9 cellular contexts compared by ENCODE assay signal in the genomic region with DNA sequence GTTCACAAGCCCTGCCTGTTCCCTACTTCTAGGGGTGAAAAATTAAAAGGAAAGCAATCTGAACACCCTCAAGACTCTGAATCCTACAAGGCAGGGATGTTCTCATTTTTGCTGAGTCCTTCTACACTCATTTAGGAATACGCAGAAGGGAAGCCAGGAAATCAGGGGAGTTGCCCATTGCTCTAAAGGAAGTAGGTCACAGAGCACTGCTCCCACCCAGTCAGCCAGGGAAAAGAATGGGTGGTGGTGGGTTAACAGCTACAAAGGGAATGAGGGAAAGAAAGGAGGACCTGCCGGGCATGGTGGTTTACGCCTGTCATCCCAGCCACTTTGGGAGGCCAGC. TPM values are rescaled to one million over a fixed set of nuclear protein-coding genes. Genes with fewer than 3 reads are reported as not detected.
A peak's percentile ranks its signal among the peaks of the same experiment; 100 is the strongest.
DNase-seq lines count a peak whose midpoint lies in the region; ATAC-seq, FAIRE-seq and TF ChIP-seq lines count a peak whose summit lies in the region.
"Had no signal": no experiment of that assay in that cellular context is flagged by ENCODE, and none has a peak within 500 bp of the region (broad histone marks: within the 10 kb centered on the region; RNA-seq: fewer than 3 reads in every experiment).

No MANE protein-coding gene starts in this region.

- H3K36me3 Mint-ChIP-seq in T-helper 17 cell (ENCODE audit: low read depth): no peaks in the 10 kb centered on the region

- TF ChIP-seq EP300 in HepG2 (IDR thresholded peaks at IDR 0.05; ENCODE audit: low read depth in 2 of 2, low read length in 2 of 2) (no peak), HepG2 (CRISPR knock-in tag; IDR thresholded peaks at IDR 0.05; ENCODE audit: borderline replicate concordance) (no peak), suprapubic skin (IDR thresholded peaks at IDR 0.05) (no peak)

- 0 out of 6 replicates have a peak overlapping the region, but pooled peaks of 2 of the 3 experiments have one; percentile 43 to 46 for H3K4me3 ChIP-seq in HepG2 (replicated peaks in 1 of 3; ENCODE audit: insufficient read depth in 1 of 3, low read depth in 2 of 3, low read length in 3 of 3)
- H3K4me3 ChIP-seq in suprapubic skin: peak overlapping the region; percentile 31
- no peak overlapping the region for H3K4me3 ChIP-seq in testis

- TF ChIP-seq CTCF in HepG2 (CRISPR knock-in tag; IDR thresholded peaks at IDR 0.05): no peak
- no peak for TF ChIP-seq CTCF in suprapubic skin (IDR thresholded peaks at IDR 0.05)
- TF ChIP-seq CTCF in testis (IDR thresholded peaks at IDR 0.05): no peak

- H3K9me3 ChIP-seq in HepG2 (ENCODE audit: low read length): no peaks in the 10 kb centered on the region
- H3K9me3 ChIP-seq in suprapubic skin: no peaks in the 10 kb centered on the region
- no peaks in the 10 kb centered on the region for H3K9me3 ChIP-seq in testis
- H3K9me3 ChIP-seq in T-helper 17 cell (ENCODE audit: control insufficient read depth, low read length, poor library complexity, severe bottlenecking): no peaks in the 10 kb centered on the region

- no peak overlapping the region for H3K4me3 Mint-ChIP-seq in T-helper 17 cell

- ATAC-seq in HepG2: no peak
- ATAC-seq in T-helper 17 cell: no peak
- no peak for ATAC-seq in HG02970 (IDR thresholded peaks at IDR 0.05; ENCODE audit: low FRiP score, unreplicated experiment)

- in situ Hi-C loops in HepG2 (cut with HindIII; ENCODE audit: extremely low pct_ligation_motif_present, low pct_unique_long_range_greater_than_20kb): loop anchor here (5.0 kb wide), 2 partner anchors 224 to 314 kb away; a partner anchor contains a TSS

- CTCF ChIA-PET in HepG2 (lab: Yijun Ruan, JAX; ENCODE audit: low intra/inter-chr PET ratio, low total read pairs): no interaction called here

- peaks cover 28% of the 10 kb centered on the region for H3K4me1 Mint-ChIP-seq in T-helper 17 cell

- peak overlapping the region; percentile 18; the same call in 1 of the 2 replicates for H3K9ac ChIP-seq in HepG2 (ENCODE audit: insufficient read depth, low read depth, low read length)

- no peak for TF ChIP-seq RAD21 in HepG2 (CRISPR knock-in tag; IDR thresholded peaks at IDR 0.05)

- TF ChIP-seq POLR2A in HepG2 (IDR thresholded peaks at IDR 0.05; ENCODE audit: insufficient read depth in 1 of 2, low read depth in 2 of 2, low read length in 2 of 2) (no peak), suprapubic skin (IDR thresholded peaks at IDR 0.05) (no peak), testis (IDR thresholded peaks at IDR 0.05) (no peak)

- peak overlapping the region; percentile 80 for H3K27ac ChIP-seq in caudate nucleus (ENCODE audit: low read depth, low read length)
- H3K27ac ChIP-seq in HepG2 (ENCODE audit: extremely low read length, insufficient read depth, low read length): no peak overlapping the region
- H3K27ac ChIP-seq in suprapubic skin: peak overlapping the region; percentile 98
- H3K27ac ChIP-seq in testis: peak overlapping the region in 1 of 2 donors; percentile 86

- H4K20me1 ChIP-seq in HepG2 (ENCODE audit: insufficient read depth, low read length): no peaks in the 10 kb centered on the region

- H3K27me3 Mint-ChIP-seq in T-helper 17 cell: peaks cover 29% of the 10 kb centered on the region

- WGBS in HepG2 (ENCODE audit: low lambda C conversion rate): 30% methylated on average over 3 of the region's 3 CpGs
- WGBS in suprapubic skin: 34% methylated on average over 3 of the region's 3 CpGs
- 66 to 67% methylated on average over 3 of the region's 3 CpGs for WGBS in testis, 2 donors

- intact Hi-C loops in HepG2 (cut with micrococcal nuclease; ENCODE audit: unreplicated experiment): no loop called here
- intact Hi-C loops in testis (cut with DNase I; ENCODE audit: low total_unique reads): loop anchor here (5.0 kb wide), 1 partner anchor 74 kb away; no protein-coding TSS in a partner anchor

- H3K27me3 ChIP-seq in HepG2 (ENCODE audit: control insufficient read depth in 1 of 2, insufficient read depth in 2 of 2, low read length in 2 of 2) (no peaks in the 10 kb centered on the region; a peak in 1 of 5 replicates), suprapubic skin (no peaks in the 10 kb centered on the region), testis (no peaks in the 10 kb centered on the region)

- no peak overlapping the region for H3K27ac Mint-ChIP-seq in T-helper 17 cell

- DNase-seq in HT1080 (ENCODE audit: low read depth) (peak; percentile 52), caudate nucleus (lab: John Stamatoyannopoulos, UW) (no peak), HepG2 (ENCODE audit: low spot score) (no peak), suprapubic skin (ENCODE audit: low spot score in 2 of 2) (peak in 1 of 2 donors; percentile 75), testis (no peak), T-helper 17 cell (no peak), retina (no peak)
- DNase-seq: RPMI8226 had no signal

- H3K36me3 ChIP-seq in HepG2 (replicated peaks in 1 of 2; ENCODE audit: control insufficient read depth in 1 of 2, insufficient read depth in 2 of 2, low read length in 2 of 2) (no peaks in the 10 kb centered on the region), suprapubic skin (no peaks in the 10 kb centered on the region), testis (ENCODE audit: low read depth, missing control alignments) (no peaks in the 10 kb centered on the region)

- peaks cover 19% of the 10 kb centered on the region for H3K79me2 ChIP-seq in HepG2 (ENCODE audit: insufficient read depth, low read length)

- H3K4me2 ChIP-seq in HepG2 (ENCODE audit: low read depth, low read length): peak overlapping the region; percentile 85

- POLR2A ChIA-PET in HepG2 (lab: Yijun Ruan, JAX): interaction anchor here (0.9 to 1.7 kb wide), 3 partner anchors 151 to 311 kb away, joined by 3 to 7 read pairs (median 3); a partner anchor contains a TSS

- peaks cover 63% of the 10 kb centered on the region for H3K4me1 ChIP-seq in HepG2 (ENCODE audit: insufficient read depth, low read length)
- peaks cover 69% of the 10 kb centered on the region for H3K4me1 ChIP-seq in suprapubic skin
- peaks cover 17% of the 10 kb centered on the region for H3K4me1 ChIP-seq in testis

- no TSS peak for BruUV-seq in HepG2 (replicated peaks; lab: Mats Ljungman, UMichigan)

- no peak for FAIRE-seq in HepG2 (lab: Jason Lieb, UNC)

- peak overlapping the region; percentile 62 for H2AFZ ChIP-seq in HepG2 (ENCODE audit: low read length)

TF ChIP-seq in HepG2, 621 proteins besides CTCF, POLR2A, EP300 and RAD21 (continues in another document):
- TF ChIP-seq TOPORS (CRISPR knock-in tag; IDR thresholded peaks at IDR 0.05): no peak
- TF ChIP-seq, protein P1, sequence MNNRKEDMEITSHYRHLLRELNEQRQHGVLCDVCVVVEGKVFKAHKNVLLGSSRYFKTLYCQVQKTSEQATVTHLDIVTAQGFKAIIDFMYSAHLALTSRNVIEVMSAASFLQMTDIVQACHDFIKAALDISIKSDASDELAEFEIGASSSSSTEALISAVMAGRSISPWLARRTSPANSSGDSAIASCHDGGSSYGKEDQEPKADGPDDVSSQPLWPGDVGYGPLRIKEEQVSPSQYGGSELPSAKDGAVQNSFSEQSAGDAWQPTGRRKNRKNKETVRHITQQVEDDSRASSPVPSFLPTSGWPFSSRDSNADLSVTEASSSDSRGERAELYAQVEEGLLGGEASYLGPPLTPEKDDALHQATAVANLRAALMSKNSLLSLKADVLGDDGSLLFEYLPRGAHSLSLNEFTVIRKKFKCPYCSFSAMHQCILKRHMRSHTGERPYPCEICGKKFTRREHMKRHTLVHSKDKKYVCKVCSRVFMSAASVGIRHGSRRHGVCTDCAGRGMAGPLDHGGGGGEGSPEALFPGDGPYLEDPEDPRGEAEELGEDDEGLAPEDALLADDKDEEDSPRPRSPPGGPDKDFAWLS (CRISPR knock-in tag; IDR thresholded peaks at IDR 0.05; ENCODE audit: borderline replicate concordance): no peak
- no peak for TF ChIP-seq SALL1 (CRISPR knock-in tag; IDR thresholded peaks at IDR 0.05)
- no peak for TF ChIP-seq ZMAT3 (CRISPR knock-in tag; conservative IDR thresholded peaks at IDR 0.05)
- TF ChIP-seq, protein P2, sequence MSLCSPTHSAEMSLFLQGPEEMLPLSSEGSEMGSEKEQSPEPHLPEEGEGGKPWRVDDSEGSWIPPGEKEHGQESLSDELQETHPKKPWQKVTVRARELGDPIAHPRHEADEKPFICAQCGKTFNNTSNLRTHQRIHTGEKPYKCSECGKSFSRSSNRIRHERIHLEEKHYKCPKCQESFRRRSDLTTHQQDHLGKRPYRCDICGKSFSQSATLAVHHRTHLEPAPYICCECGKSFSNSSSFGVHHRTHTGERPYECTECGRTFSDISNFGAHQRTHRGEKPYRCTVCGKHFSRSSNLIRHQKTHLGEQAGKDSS (CRISPR knock-in tag; IDR thresholded peaks at IDR 0.05; ENCODE audit: borderline replicate concordance, low read depth): no peak
- no peak for TF ChIP-seq TBP (CRISPR knock-in tag; IDR thresholded peaks at IDR 0.05)

RNA-seq across cellular contexts. Expression of a gene that starts 2.4 kb away (rescaled TPM):
- 8.2 and 8.6 TPM in 2 replicates for total RNA-seq in HT1080 (2014; rRNA removed; shearing (Covaris generic))
- polyA plus RNA-seq in HT1080 (2015; cell fraction: cytosol; rRNA removed): 15.0 and 17.1 TPM in 2 replicates
- 25.4 and 26.0 TPM in 2 replicates for polyA plus RNA-seq in HT1080 (2015; cell fraction: nucleus; rRNA removed)
- total RNA-seq in HepG2 (2016; rRNA removed; fragmentation: Illumina TruSeq; extraction: Trizol) (4.1 and 6.1 TPM in 2 replicates), suprapubic skin (10 to 100 TPM; 25.9 to 59.4 (median 49.3) TPM), testis (10 to 100 TPM; 16.3 to 19.4 TPM), T-helper 17 cell (under 1 TPM; 0.45 to 0.91 TPM)
- total RNA-seq in HepG2 (2016; cell fraction: cytosol; rRNA removed; fragmentation: Illumina TruSeq; extraction: Trizol; ENCODE audit: low read depth): 0.79 and 1.0 TPM in 2 replicates
- 3.9 and 7.0 TPM in 2 replicates for total RNA-seq in HepG2 (2016; cell fraction: insoluble cytoplasmic fraction; rRNA removed; fragmentation: Illumina TruSeq; extraction: Trizol)
- total RNA-seq in HepG2 (2016; cell fraction: membrane; rRNA removed; fragmentation: Illumina TruSeq; extraction: Trizol): 2.7 and 3.0 TPM in 2 replicates
- total RNA-seq in HepG2 (2016; cell fraction: nucleus; rRNA removed; fragmentation: Illumina TruSeq; extraction: Trizol): 3.4 and 3.8 TPM in 2 replicates
- polyA plus RNA-seq in HepG2 (2011; rRNA removed) (2.1 and 3.0 TPM in 2 replicates), testis (ENCODE audit: insufficient read depth, low read depth, low replicate concordance) (13.8 TPM)
- 1.1 and 2.2 TPM in 2 replicates for polyA plus RNA-seq in HepG2 (2011; cell fraction: cytosol; rRNA removed)
- polyA plus RNA-seq in HepG2 (2011; cell fraction: nucleus; rRNA removed): 3.2 and 3.8 TPM in 2 replicates
- polyA plus RNA-seq in HepG2 (2012): 3.3 and 3.8 TPM in 2 replicates
- polyA plus RNA-seq in HepG2 (2016; cell fraction: cytosol; fragmentation: Illumina TruSeq; extraction: Trizol; ENCODE audit: low read depth): 0.33 and 0.38 TPM in 2 replicates
- polyA plus RNA-seq in HepG2 (2016; cell fraction: insoluble cytoplasmic fraction; fragmentation: Illumina TruSeq; extraction: Trizol; ENCODE audit: low read depth): 4.1 and 4.2 TPM in 2 replicates
- polyA plus RNA-seq in HepG2 (2016; cell fraction: membrane; fragmentation: Illumina TruSeq; extraction: Trizol; ENCODE audit: low read depth): 0.71 and 0.99 TPM in 2 replicates
- 2.9 and 4.9 TPM in 2 replicates for polyA plus RNA-seq in HepG2 (2016; cell fraction: nucleus; fragmentation: Illumina TruSeq; extraction: Trizol; ENCODE audit: insufficient read depth, low read depth)
- 6.0 and 23.5 TPM in 2 replicates for polyA minus RNA-seq in HepG2 (2011; rRNA and poly(A)+ RNA removed; ENCODE audit: low replicate concordance)
- 2.5 and 3.6 TPM in 2 replicates for polyA minus RNA-seq in HepG2 (2011; cell fraction: cytosol; rRNA and poly(A)+ RNA removed)
- polyA minus RNA-seq in HepG2 (2011; cell fraction: nucleus; rRNA and poly(A)+ RNA removed): 17.0 and 19.6 TPM in 2 replicates

Comparison
In these comparisons a context has a peak if more than half of its experiments do, and no peak if none do; other contexts are left out.
1. H3K4me3 ChIP-seq: peak in HepG2 (2 of 3) and suprapubic skin (single experiment); none in testis (0 of 2).